ENCODE assay signal across 12 cellular contexts in genomic region chr5:342501-343460, GRCh38. TPM values are rescaled to one million over a fixed set of nuclear protein-coding genes. Genes with fewer than 3 reads are reported as not detected.
DNase-seq lines count a peak whose midpoint lies in the region; ATAC-seq and TF ChIP-seq lines count a peak whose summit lies in the region.
"Had no signal": no experiment of that assay in that cellular context is flagged by ENCODE, and none has a peak within 500 bp of the region (broad histone marks: within the 10 kb centered on the region; RNA-seq: fewer than 3 reads in every experiment).

No MANE protein-coding gene starts in this region.

- peaks cover 25% of the 10 kb centered on the region for H3K27me3 Mint-ChIP-seq in T-helper 17 cell

- H3K4me3 ChIP-seq in ACC112 (ENCODE audit: low read depth, low read length) (peak overlapping the region; percentile 86), GM12875 (ENCODE audit: low read depth, low read length) (peak overlapping the region; percentile 59), lower lobe of right lung (peak overlapping the region; percentile 61)

- intact Hi-C loops in lower lobe of right lung (cut with DNase I) = no loop called here

- no peak for TF ChIP-seq CTCF in GM12875 (IDR thresholded peaks at IDR 0.05; ENCODE audit: borderline replicate concordance, insufficient read depth, low read depth, low read length)
- TF ChIP-seq CTCF in lower lobe of right lung (IDR thresholded peaks at IDR 0.05) = no peak

- H3K27ac ChIP-seq in ACC112 (ENCODE audit: low read depth, low read length) = no peak overlapping the region
- H3K27ac ChIP-seq in lower lobe of right lung = no peak overlapping the region
- H3K27ac ChIP-seq: gastrocnemius medialis had no signal

- peak overlapping the region; percentile 61 for H3K4me3 Mint-ChIP-seq in T-helper 17 cell

- H3K27me3 ChIP-seq in ACC112 (ENCODE audit: insufficient read depth, low read length) (no peaks in the 10 kb centered on the region), lower lobe of right lung (ENCODE audit: low read depth) (no peaks in the 10 kb centered on the region)

- H2AFZ ChIP-seq in ACC112 (ENCODE audit: low read length, unreplicated experiment) = no peak overlapping the region

- peaks cover 9% of the 10 kb centered on the region for H3K4me1 Mint-ChIP-seq in T-helper 17 cell

- DNase-seq in T-helper 17 cell (no peak), lower lobe of right lung (no peak), germinal center (ENCODE audit: low spot score) (no peak), RPMI8226 (no peak), NCI-H146 treated with DMSO at 0.1 percent for 48 hours (lab: John Stamatoyannopoulos, UW; ENCODE audit: unreplicated experiment) (no peak), NCI-H524 (lab: John Stamatoyannopoulos, UW) (no peak)
- DNase-seq: COR-L47, gastrocnemius medialis, retina, SHP77 treated with DMSO at 0.1 percent for 48 hours had no signal

- peaks cover 34% of the 10 kb centered on the region for H3K79me2 ChIP-seq in ACC112 (ENCODE audit: control insufficient read depth, insufficient read depth, low read length, unreplicated experiment)

- ATAC-seq in T-helper 17 cell = no peak
- ATAC-seq in lower lobe of right lung = peak in 1 of 2 donors; percentile 6
- ATAC-seq: gastrocnemius medialis had no signal

- H3K36me3 ChIP-seq in ACC112 (ENCODE audit: insufficient read depth, low read length) = peaks cover 9% of the 10 kb centered on the region; the same call in 1 of the 2 replicates
- peaks cover 7% of the 10 kb centered on the region for H3K36me3 ChIP-seq in lower lobe of right lung
- H3K36me3 ChIP-seq: gastrocnemius medialis had no signal

- H3K4me1 ChIP-seq in ACC112 (ENCODE audit: control insufficient read depth, insufficient read depth, low read length, unreplicated experiment) (peaks cover 13% of the 10 kb centered on the region), lower lobe of right lung (peaks cover 7% of the 10 kb centered on the region)
- H3K4me1 ChIP-seq: gastrocnemius medialis had no signal

- H3K36me3 Mint-ChIP-seq in T-helper 17 cell (ENCODE audit: low read depth) = no peaks in the 10 kb centered on the region

- H3K9me3 ChIP-seq in T-helper 17 cell (ENCODE audit: control insufficient read depth, low read length, poor library complexity, severe bottlenecking) = no peaks in the 10 kb centered on the region
- H3K9me3 ChIP-seq in lower lobe of right lung = no peaks in the 10 kb centered on the region
- H3K9me3 ChIP-seq: gastrocnemius medialis had no signal

- H3K27ac Mint-ChIP-seq in T-helper 17 cell = no peak overlapping the region

RNA-seq across cellular contexts. Expression of gene AHRR, which starts 21.3 kb away (rescaled TPM):
- total RNA-seq in T-helper 17 cell (1 to 10 TPM in 1 of 2 donors, under 1 TPM in 1; 0.80 to 4.4 TPM), lower lobe of right lung (8.4 TPM)
